8 cellular contexts compared by ENCODE assay signal in genomic region chr18:46481048-46481846, GRCh38.
DNase-seq lines count a peak whose midpoint lies in the region; ATAC-seq and TF ChIP-seq lines count a peak whose summit lies in the region.

No MANE protein-coding gene starts in this region.

- TF ChIP-seq CTCF in WERI-Rb-1 (IDR thresholded peaks at IDR 0.05; ENCODE audit: low read depth, low read length) (peak; percentile 74), lower leg skin (IDR thresholded peaks at IDR 0.05) (no peak)

- DNase-seq in NK-92 treated with Interleukin-12 subunit alpha and Interleukin-12 subunit beta, amount 100 ng/mL, for 24 hours (lab: John Stamatoyannopoulos, UW) = peak; percentile 11
- DNase-seq in NK-92 (lab: John Stamatoyannopoulos, UW; ENCODE audit: unreplicated experiment) = no peak
- peak; percentile 68 for DNase-seq in NCI-H1092 treated with DMSO at 0.1 percent for 48 hours (lab: John Stamatoyannopoulos, UW)
- DNase-seq in WERI-Rb-1 = peak; percentile 75
- DNase-seq in central memory CD8-positive, alpha-beta T cell (ENCODE audit: low spot score in 2 of 2) = peak; percentile 21 to 30
- peak; percentile 28 to 75 for DNase-seq in lower leg skin (ENCODE audit: low spot score in 2 of 2)
- peak; percentile 16 for DNase-seq in stimulated activated CD8-positive, alpha-beta memory T cell treated with anti-CD3 and anti-CD28 coated beads, Interleukin-7, amount 100 ng/mL, for 24 hours (ENCODE audit: low read depth)

- WGBS in lower leg skin, 2 donors = 64 to 68% methylated on average over 8 of the region's 9 CpGs

- no peaks in the 10 kb centered on the region for H3K36me3 ChIP-seq in WERI-Rb-1

- H3K27me3 ChIP-seq in WERI-Rb-1 (ENCODE audit: insufficient read depth, low read depth, severe bottlenecking) = no peaks in the 10 kb centered on the region

- H3K9me3 Mint-ChIP-seq in central memory CD8-positive, alpha-beta T cell = no peaks in the 10 kb centered on the region

- TF ChIP-seq POLR2A in lower leg skin (IDR thresholded peaks at IDR 0.05) = no peak

- intact Hi-C loops in lower leg skin (cut with DNase I; ENCODE audit: low total_unique reads) = loop anchor here (10.0 kb wide), 1 partner anchor 196 kb away; no protein-coding TSS in a partner anchor

- no peaks in the 10 kb centered on the region for H3K36me3 Mint-ChIP-seq in central memory CD8-positive, alpha-beta T cell (ENCODE audit: insufficient read depth)

- peak overlapping the region; percentile 80 for H3K27ac ChIP-seq in WERI-Rb-1

- peak; percentile 40 for ATAC-seq in central memory CD8-positive, alpha-beta T cell (replicated peaks; ENCODE audit: extremely low read depth, poor library complexity, severe bottlenecking)
- no peak for ATAC-seq in HG02571 (IDR thresholded peaks at IDR 0.05; ENCODE audit: unreplicated experiment)

- peaks cover 9% of the 10 kb centered on the region for H3K27me3 Mint-ChIP-seq in central memory CD8-positive, alpha-beta T cell

- no peak overlapping the region for H3K27ac Mint-ChIP-seq in central memory CD8-positive, alpha-beta T cell (ENCODE audit: low read depth)

- H3K4me3 Mint-ChIP-seq in central memory CD8-positive, alpha-beta T cell = no peak overlapping the region

- H3K4me3 ChIP-seq in WERI-Rb-1 (ENCODE audit: low read depth, low read length) (no peak overlapping the region), lower leg skin (ENCODE audit: low read depth, poor library complexity, severe bottlenecking) (no peak overlapping the region)

- peaks cover 14% of the 10 kb centered on the region for H3K9me3 ChIP-seq in WERI-Rb-1 (ENCODE audit: severe bottlenecking)

- no peaks in the 10 kb centered on the region for H3K4me1 Mint-ChIP-seq in central memory CD8-positive, alpha-beta T cell
